ENCODE assay signal across 30 cellular contexts in genomic region chr3:62793961-62794360, GRCh38.
"Had no signal": no experiment of that assay in that cellular context is flagged by ENCODE, and none has a peak within 500 bp of the region (broad histone marks: within the 10 kb centered on the region; RNA-seq: fewer than 3 reads in every experiment).

No MANE protein-coding gene starts in this region.

- H3K27me3 ChIP-seq: ascending aorta, body of pancreas, esophagus squamous epithelium, gastroesophageal sphincter had no signal

- H3K9me3 ChIP-seq: ascending aorta, body of pancreas, esophagus squamous epithelium, gastroesophageal sphincter had no signal

- ATAC-seq: activated naive CD4-positive, alpha-beta T cell treated with anti-CD3 and anti-CD28 coated beads, Interleukin-2, amount 50 U/mL, for 72 hours; body of pancreas; gastroesophageal sphincter; T-helper 17 cell; WTC11 had no signal

- H3K36me3 ChIP-seq: ascending aorta, esophagus squamous epithelium, gastroesophageal sphincter had no signal

- H3K4me1 ChIP-seq: ascending aorta, body of pancreas, esophagus squamous epithelium, gastroesophageal sphincter had no signal

- H3K27ac ChIP-seq: ascending aorta, body of pancreas, epithelial cell of prostate, esophagus squamous epithelium, gastroesophageal sphincter, VCaP had no signal

- H3K4me3 ChIP-seq: ascending aorta, body of pancreas, esophagus squamous epithelium, gastroesophageal sphincter had no signal

- DNase-seq: activated CD4-positive, alpha-beta memory T cell treated with anti-CD3 and anti-CD28 coated beads, Interleukin-2, amount 10 ng/mL, durations not matched to agents 7 days and 5 days; activated CD4-positive, alpha-beta T cell treated with anti-CD3 and anti-CD28 coated beads for 1 hour; activated CD4-positive, alpha-beta T cell treated with anti-CD3 and anti-CD28 coated beads for 4 hours; activated CD4-positive, alpha-beta T cell treated with anti-CD3 and anti-CD28 coated beads, Interleukin-2, amount 10 ng/mL, durations not matched to agents 7 days and 5 days; activated CD4-positive, alpha-beta T cell treated with anti-CD3 and anti-CD28 coated beads, Interleukin-2, amount 50 U/mL, for 4 hours; activated CD8-positive, alpha-beta memory T cell treated with anti-CD3 and anti-CD28 coated beads, Interleukin-2, amount 50 U/mL, for 48 hours; activated gamma-delta T cell; activated naive CD4-positive, alpha-beta T cell; activated naive CD4-positive, alpha-beta T cell treated with anti-CD3 and anti-CD28 coated beads, Interleukin-2, amount 10 ng/mL, durations not matched to agents 7 days and 5 days; activated naive CD8-positive, alpha-beta T cell treated with anti-CD3 and anti-CD28 coated beads, Interleukin-2, amount 10 ng/mL, durations not matched to agents 7 days and 5 days; activated T-cell treated with anti-CD3 and anti-CD28 coated beads for 4 hours; activated T-cell treated with anti-CD3 and anti-CD28 coated beads, Interleukin-2, amount 50 U/mL, for 24 hours; activated T-cell treated with anti-CD3 and anti-CD28 coated beads, Interleukin-2, amount 50 U/mL, for 72 hours; body of pancreas; caudate nucleus; cortex of kidney; effector CD8-positive, alpha-beta T cell; esophagus squamous epithelium; foreskin melanocyte; head of caudate nucleus; hippocampal formation; T-helper 1 cell; T-helper 17 cell; T1000 had no signal
